ENCODE assay signal across 25 cellular contexts in the genomic region with DNA sequence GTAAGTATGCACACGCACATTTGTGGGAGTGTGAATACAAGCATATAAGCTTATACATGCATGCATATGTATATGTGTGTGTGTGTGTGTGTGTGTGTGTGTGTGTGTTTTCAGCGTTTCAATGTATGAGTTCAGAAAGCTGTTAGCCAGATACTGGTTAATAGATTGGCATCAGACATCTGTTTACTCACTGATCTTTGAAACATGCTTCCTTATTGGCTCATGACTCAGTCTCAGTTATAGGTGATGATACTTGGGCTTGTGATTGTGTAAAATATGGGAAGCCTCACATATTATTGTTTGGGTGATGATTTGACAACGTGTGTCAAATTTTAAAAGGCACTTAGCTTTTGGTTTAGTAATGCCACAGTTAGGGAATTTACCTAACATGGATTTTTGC.
DNase-seq lines count a peak whose midpoint lies in the region; ATAC-seq, FAIRE-seq and TF ChIP-seq lines count a peak whose summit lies in the region.
"Had no signal": no experiment of that assay in that cellular context is flagged by ENCODE, and none has a peak within 500 bp of the region (broad histone marks: within the 10 kb centered on the region; RNA-seq: fewer than 3 reads in every experiment).

No MANE protein-coding gene starts in this region.

- in situ Hi-C loops in GM12878 (cut with MboI) = no loop called here
- in situ Hi-C loops in KBM-7 (cut with MboI; ENCODE audit: low pct_unique_long_range_greater_than_20kb, low sequenced_read_pairs) = no loop called here

- RAD21 ChIA-PET in GM12878 (lab: Charles Lee; ENCODE audit: unreplicated experiment) = interaction anchor here (1.1 to 1.9 kb wide), 2 partner anchors 61 to 143 kb away, joined by 3 to 6 read pairs; no protein-coding TSS in a partner anchor

- no peak overlapping the region for H3K9ac ChIP-seq in GM12878 (ENCODE audit: control insufficient read depth, insufficient read depth, low read length)

- no peaks in the 10 kb centered on the region for H4K20me1 ChIP-seq in GM12878 (ENCODE audit: control insufficient read depth, insufficient read depth)

- H3K27ac ChIP-seq in KOPT-K1 (ENCODE audit: low read depth, low read length, poor library complexity, severe bottlenecking) (peak overlapping the region; percentile 32), GM12878 (ENCODE audit: control insufficient read depth, insufficient read depth) (no peak overlapping the region), foreskin keratinocyte (no peak overlapping the region), substantia nigra (ENCODE audit: low read depth, low read length, poor library complexity, severe bottlenecking) (no peak overlapping the region)
- H3K27ac ChIP-seq: C4-2B, SJSA1 had no signal

- no peak overlapping the region for H3K27ac Mint-ChIP-seq in Caco-2 (ENCODE audit: unreplicated experiment)
- H3K27ac Mint-ChIP-seq: B cell; CD8-positive, alpha-beta T cell had no signal

- no peak overlapping the region for H3K4me3 ChIP-seq in GM12878
- H3K4me3 ChIP-seq in Caco-2 (ENCODE audit: low read depth, low read length) = no peak overlapping the region
- H3K4me3 ChIP-seq: SJSA1 had no signal

- H3K4me3 Mint-ChIP-seq in Caco-2 (ENCODE audit: unreplicated experiment) = no peak overlapping the region
- H3K4me3 Mint-ChIP-seq: B cell; CD8-positive, alpha-beta T cell had no signal

- H3K9me3 ChIP-seq in KOPT-K1 (ENCODE audit: insufficient read depth, low read length, poor library complexity, severe bottlenecking) (no peaks in the 10 kb centered on the region), GM12878 (replicated peaks; ENCODE audit: control insufficient read depth, insufficient read depth, low read length) (no peaks in the 10 kb centered on the region), Caco-2 (0 out of 2 replicates have a peak, but pooled peaks cover 3% of the 10 kb centered on the region)
- H3K9me3 ChIP-seq: SJSA1 had no signal

- no peaks in the 10 kb centered on the region for H3K4me1 Mint-ChIP-seq in Caco-2 (ENCODE audit: low read depth, unreplicated experiment)

- SMC1A ChIA-PET in GM12878 (lab: Charles Lee; ENCODE audit: uncharacterized antibody, unreplicated experiment) = interaction anchor here (0.8 to 1.6 kb wide), 6 partner anchors 11 to 495 kb away, joined by 3 read pairs; no protein-coding TSS in a partner anchor

- intact Hi-C loops in GM12878 (cut with micrococcal nuclease; ENCODE audit: unreplicated experiment) (no loop called here), Caco-2 (cut with micrococcal nuclease; ENCODE audit: unreplicated experiment) (no loop called here)

- BruUV-seq in GM12878 (replicated peaks; lab: Mats Ljungman, UMichigan) (no TSS peak), Caco-2 (replicated peaks; lab: Mats Ljungman, UMichigan) (no TSS peak)

- H3K36me3 ChIP-seq in KOPT-K1 (ENCODE audit: insufficient read depth, low read length) = no peaks in the 10 kb centered on the region
- no peaks in the 10 kb centered on the region for H3K36me3 ChIP-seq in GM12878 (ENCODE audit: control insufficient read depth in 2 of 2, insufficient read depth in 2 of 2, low read length in 1 of 2)
- no peaks in the 10 kb centered on the region for H3K36me3 ChIP-seq in Caco-2 (ENCODE audit: control insufficient read depth, insufficient read depth, low read length)
- H3K36me3 ChIP-seq: SJSA1 had no signal

- TF ChIP-seq CTCF in GM12878 (IDR thresholded peaks at IDR 0.05 in 2 of 3, conservative IDR thresholded peaks at IDR 0.05 in 1 of 3; ENCODE audit: control insufficient read depth in 2 of 3, extremely low read depth in 1 of 3, insufficient read depth in 1 of 3, low read depth in 3 of 3, low read length in 3 of 3) (no peak), foreskin keratinocyte (conservative IDR thresholded peaks at IDR 0.05) (no peak), Caco-2 (IDR thresholded peaks at IDR 0.05; ENCODE audit: insufficient read depth in 1 of 2, low read depth in 1 of 2, low read length in 1 of 2, severe bottlenecking in 1 of 2, unreplicated experiment in 1 of 2) (no peak)

- ATAC-seq in GM12878 (no peak), foreskin keratinocyte (peak; percentile 23)
- ATAC-seq: CD8-positive, alpha-beta T cell had no signal

- H3K27me3 ChIP-seq in GM12878 (replicated peaks in 1 of 2; ENCODE audit: control insufficient read depth in 2 of 2, insufficient read depth in 2 of 2, low read length in 1 of 2) (no peaks in the 10 kb centered on the region), foreskin keratinocyte (no peaks in the 10 kb centered on the region), Caco-2 (replicated peaks; ENCODE audit: control insufficient read depth, insufficient read depth, low read length) (no peaks in the 10 kb centered on the region)
- H3K27me3 ChIP-seq: SJSA1 had no signal

- H3K36me3 Mint-ChIP-seq in Caco-2 (ENCODE audit: insufficient read depth, unreplicated experiment) = no peaks in the 10 kb centered on the region
- H3K36me3 Mint-ChIP-seq: CD8-positive, alpha-beta T cell had no signal

- H2AFZ ChIP-seq in GM12878 (ENCODE audit: control insufficient read depth, low read depth, low read length) = no peak overlapping the region

- peak; percentile 15 for FAIRE-seq in H54 (lab: Jason Lieb, UNC)
- FAIRE-seq in GM12878 (lab: Jason Lieb, UNC) = no peak
- FAIRE-seq: G401.6 had no signal

- POLR2A ChIA-PET in GM12878 (lab: Charles Lee) (no interaction called here), Caco-2 (lab: Charles Lee) (no interaction called here)

- no peaks in the 10 kb centered on the region for H3K9me3 Mint-ChIP-seq in Caco-2 (ENCODE audit: unreplicated experiment)
- H3K9me3 Mint-ChIP-seq: CD8-positive, alpha-beta T cell had no signal

- CTCF ChIA-PET in GM12878 (lab: Yijun Ruan, JAX) = interaction anchor here (0.9 to 1.5 kb wide), 3 partner anchors 16 to 279 kb away, joined by 3 to 6 read pairs (median 6); partner anchors contain the start of gene TRIB2
- CTCF ChIA-PET in Caco-2 (lab: Charles Lee) = no interaction called here

- H3K4me1 ChIP-seq in GM12878 (ENCODE audit: control insufficient read depth, insufficient read depth, low read length) (no peaks in the 10 kb centered on the region), foreskin keratinocyte (peaks cover 3% of the 10 kb centered on the region), Caco-2 (peaks cover 3% of the 10 kb centered on the region; the same call in 1 of the 2 replicates)

- no peak overlapping the region for H3K4me2 ChIP-seq in GM12878 (ENCODE audit: control insufficient read depth, insufficient read depth)

- no peak for TF ChIP-seq POLR2A in H54 (IDR thresholded peaks at IDR 0.05; ENCODE audit: low read depth, low read length)
- no peak for TF ChIP-seq POLR2A in GM12878 (IDR thresholded peaks at IDR 0.05; ENCODE audit: low read depth, low read length)

- 78% methylated on average over 3 of the region's 3 CpGs for WGBS in GM12878 (ENCODE audit: insufficient coverage, insufficient replicate concordance, low lambda C conversion rate, missing lambda C conversion rate)

- no peak for TF ChIP-seq RAD21 in GM12878 (IDR thresholded peaks at IDR 0.05; ENCODE audit: insufficient read depth, low read depth, low read length)

- no peak for DNase-seq in H54 (ENCODE audit: insufficient read length, low spot score)
- no peak for DNase-seq in GM12878 (ENCODE audit: low read depth, low spot score)
- DNase-seq in foreskin keratinocyte = no peak
- no peak for DNase-seq in KBM-7
- no peak for DNase-seq in Caco-2
- no peak for DNase-seq in substantia nigra (lab: John Stamatoyannopoulos, UW)
- DNase-seq in AML-193 (lab: John Stamatoyannopoulos, UW) = no peak
- DNase-seq: Calu3; CD8-positive, alpha-beta T cell; H7; Karpas-422; NCI-H1105; NCI-H1436 treated with DMSO at 0.1 percent for 48 hours; NCI-H187 treated with DMSO at 0.1 percent for 48 hours; NCI-H2171 treated with DMSO at 0.1 percent for 48 hours; NCI-H524 treated with DMSO at 0.1 percent for 48 hours; NCI-H774; Right ventricle myocardium superior; RPMI8226; T-helper 1 cell had no signal

- TF ChIP-seq EP300 in GM12878 (IDR thresholded peaks at IDR 0.05; ENCODE audit: borderline replicate concordance in 1 of 2, control insufficient read depth in 1 of 2, low read depth in 2 of 2, low read length in 2 of 2) = no peak

- H3K27me3 Mint-ChIP-seq in Caco-2 (ENCODE audit: insufficient read depth, unreplicated experiment) = no peaks in the 10 kb centered on the region
- H3K27me3 Mint-ChIP-seq: B cell had no signal

- H3K79me2 ChIP-seq in GM12878 (ENCODE audit: control insufficient read depth, insufficient read depth, low read length) = no peaks in the 10 kb centered on the region

TF ChIP-seq in GM12878, 131 proteins besides CTCF, POLR2A, EP300 and RAD21:
- TF ChIP-seq TBL1XR1 (IDR thresholded peaks at IDR 0.05; ENCODE audit: low read depth, low read length) = no peak
- no peak for TF ChIP-seq FOXM1 (IDR thresholded peaks at IDR 0.05; ENCODE audit: low read depth, low read length)
- no peak for TF ChIP-seq ZSCAN29 (IDR thresholded peaks at IDR 0.05)
- no peak for TF ChIP-seq GABPA (IDR thresholded peaks at IDR 0.05; ENCODE audit: low read depth)
- TF ChIP-seq IRF3 (IDR thresholded peaks at IDR 0.05) = no peak
- no peak for TF ChIP-seq SREBF2 (IDR thresholded peaks at IDR 0.05; ENCODE audit: low read length)
- no peak for TF ChIP-seq JUNB (IDR thresholded peaks at IDR 0.05)
- no peak for TF ChIP-seq EED (IDR thresholded peaks at IDR 0.05; ENCODE audit: low read depth)
- TF ChIP-seq BCL3 (IDR thresholded peaks at IDR 0.05; ENCODE audit: borderline replicate concordance, insufficient read depth, low read depth, low read length, poor library complexity, severe bottlenecking) = peak; percentile 28
